1 cellular context compared by ENCODE assay signal in genomic region chr19:33064778-33065550, GRCh38.
A peak's percentile ranks its signal among the peaks of the same experiment; 100 is the strongest.
TF ChIP-seq lines count a peak whose summit lies in the region.

Gene RHPN2 (minus strand): TSS chr19:33064888. CDS start chr19:33064852, 36 bp downstream.

TF ChIP-seq in HepG2, 621 proteins besides CTCF, POLR2A, EP300 and RAD21 (continued from another document and continues in another):
- TF ChIP-seq MXI1 (IDR thresholded peaks at IDR 0.05; ENCODE audit: borderline replicate concordance, low read depth, low read length) (peak; percentile 13; the same call in 1 of the 3 replicates), ZNF282 (IDR thresholded peaks at IDR 0.05; ENCODE audit: partially characterized antibody) (no peak), AGO2 (optimal IDR thresholded peaks at IDR 0.05; ENCODE audit: low read depth, low read length) (no peak), ZKSCAN5 (CRISPR knock-in tag; IDR thresholded peaks at IDR 0.05) (no peak), ZBTB1 (CRISPR knock-in tag; IDR thresholded peaks at IDR 0.05; ENCODE audit: borderline replicate concordance) (no peak), ZNF160 (CRISPR knock-in tag; IDR thresholded peaks at IDR 0.05) (no peak), CHD4 (IDR thresholded peaks at IDR 0.05; ENCODE audit: borderline replicate concordance, low read length) (no peak), ZNF317 (CRISPR knock-in tag; IDR thresholded peaks at IDR 0.05) (no peak), ZNF30 (CRISPR knock-in tag; IDR thresholded peaks at IDR 0.05) (no peak), HMG20B (CRISPR knock-in tag; conservative IDR thresholded peaks at IDR 0.05) (no peak), TBL1XR1 (IDR thresholded peaks at IDR 0.05; ENCODE audit: borderline replicate concordance, low read length, partially characterized antibody) (no peak), ZNF468 (CRISPR knock-in tag; IDR thresholded peaks at IDR 0.05) (no peak), DBP (CRISPR knock-in tag; IDR thresholded peaks at IDR 0.05; ENCODE audit: not compliant biosample characterization) (no peak), FOXP4 (CRISPR knock-in tag; IDR thresholded peaks at IDR 0.05) (no peak), HNRNPLL (IDR thresholded peaks at IDR 0.05; ENCODE audit: low read depth, low read length, poor library complexity, severe bottlenecking) (peak; percentile 46), KDM1A (CRISPR knock-in tag; IDR thresholded peaks at IDR 0.05) (no peak), PPARG (CRISPR knock-in tag; conservative IDR thresholded peaks at IDR 0.05) (0 out of 2 replicates have a peak, but pooled peaks have one; percentile 22), ZNF33B (CRISPR knock-in tag; IDR thresholded peaks at IDR 0.05) (no peak), ZNF281 (CRISPR knock-in tag; IDR thresholded peaks at IDR 0.05; ENCODE audit: borderline replicate concordance) (0 out of 2 replicates have a peak, but pooled peaks have one; percentile 8), ARID4A (CRISPR knock-in tag; IDR thresholded peaks at IDR 0.05; ENCODE audit: borderline replicate concordance) (peak; percentile 35; the same call in 1 of the 2 replicates), AKNA (CRISPR knock-in tag; IDR thresholded peaks at IDR 0.05; ENCODE audit: borderline replicate concordance) (no peak), NCOR1 (IDR thresholded peaks at IDR 0.05; ENCODE audit: borderline replicate concordance, low read length) (no peak), ZNF121 (CRISPR knock-in tag; IDR thresholded peaks at IDR 0.05) (no peak), ZNF382 (CRISPR knock-in tag; IDR thresholded peaks at IDR 0.05; ENCODE audit: borderline replicate concordance) (no peak), SPEN (CRISPR knock-in tag; IDR thresholded peaks at IDR 0.05; ENCODE audit: low read depth) (peak; percentile 58), MBNL3 (CRISPR knock-in tag; conservative IDR thresholded peaks at IDR 0.05) (no peak), GLI4 (CRISPR knock-in tag; IDR thresholded peaks at IDR 0.05; ENCODE audit: borderline replicate concordance) (no peak), NCOA5 (CRISPR knock-in tag; IDR thresholded peaks at IDR 0.05) (no peak), TRAFD1 (CRISPR knock-in tag; IDR thresholded peaks at IDR 0.05; ENCODE audit: borderline replicate concordance) (no peak), TBX3 (IDR thresholded peaks at IDR 0.05; ENCODE audit: borderline replicate concordance) (no peak), ZNF574 (CRISPR knock-in tag; IDR thresholded peaks at IDR 0.05) (peak; percentile 36; the same call in 1 of the 2 replicates), ZFP90 (CRISPR knock-in tag; IDR thresholded peaks at IDR 0.05; ENCODE audit: borderline replicate concordance) (no peak), ZNF234 (CRISPR knock-in tag; conservative IDR thresholded peaks at IDR 0.05) (no peak), ZNF460 (CRISPR knock-in tag; IDR thresholded peaks at IDR 0.05; ENCODE audit: borderline replicate concordance) (no peak), THAP11 (CRISPR knock-in tag; IDR thresholded peaks at IDR 0.05) (no peak), KAT7 (CRISPR knock-in tag; IDR thresholded peaks at IDR 0.05; ENCODE audit: borderline replicate concordance) (0 out of 2 replicates have a peak, but pooled peaks have one; percentile 37), ZNF878 (CRISPR knock-in tag; IDR thresholded peaks at IDR 0.05) (no peak), ZNF879 (CRISPR knock-in tag; IDR thresholded peaks at IDR 0.05) (no peak)
